23 cellular contexts compared by ENCODE assay signal in genomic region chr15:40349163-40349562, GRCh38. TPM values are rescaled to one million over a fixed set of nuclear protein-coding genes. Genes with fewer than 3 reads are reported as not detected.
DNase-seq lines count a peak whose midpoint lies in the region; ATAC-seq and TF ChIP-seq lines count a peak whose summit lies in the region.
"Had no signal": no experiment of that assay in that cellular context is flagged by ENCODE, and none has a peak within 500 bp of the region (broad histone marks: within the 10 kb centered on the region; RNA-seq: fewer than 3 reads in every experiment).

No MANE protein-coding gene starts in this region.

- no peaks in the 10 kb centered on the region for H3K79me1 ChIP-seq in IMR-90 (ENCODE audit: low read depth in 1 of 2, low read length in 2 of 2)

- DNase-seq in IMR-90 = no peak
- peak; percentile 83 for DNase-seq in colonic mucosa
- peak; percentile 73 to 79 (median 77) for DNase-seq in mucosa of descending colon
- no peak for DNase-seq in stimulated activated effector memory CD8-positive, alpha-beta T cell treated with anti-CD3 and anti-CD28 coated beads, Interleukin-12 subunit alpha, Interleukin-12 subunit beta, amount 100 ng/mL, for 72 hours (ENCODE audit: low spot score in 2 of 2)
- DNase-seq in SIG-M5 treated with dmso at 0.1 percent for 504 hours (lab: John Stamatoyannopoulos, UW; ENCODE audit: unreplicated experiment) = no peak
- DNase-seq in dermis blood vessel endothelial cell = no peak
- no peak for DNase-seq in stimulated activated CD4-positive, alpha-beta T cell treated with anti-CD3 and anti-CD28 coated beads, Interleukin-2, amount 100 ng/mL, for 48 hours
- no peak for DNase-seq in activated CD4-positive, alpha-beta T cell treated with anti-CD3 and anti-CD28 coated beads, Interleukin-2, amount 10 ng/mL, durations not matched to agents 24 days and 14 days
- DNase-seq: CD4-positive, alpha-beta memory T cell; DND-41; Karpas-422; NCI-H1417; NCI-H1694 treated with DMSO at 0.1 percent for 48 hours; NCI-H2107; NCI-H446 treated with DMSO at 0.1 percent for 48 hours; NCI-H526 treated with DMSO at 0.1 percent for 48 hours; OCI-M1; SIG-M5 had no signal

- POLR2A ChIA-PET in IMR-90 (lab: Charles Lee; ENCODE audit: unreplicated experiment) = no interaction called here

- H2BK20ac ChIP-seq in IMR-90 (ENCODE audit: low read depth, low read length) = no peak overlapping the region

- H4K20me1 ChIP-seq in IMR-90 (ENCODE audit: insufficient read depth, low read length) = no peaks in the 10 kb centered on the region

- no peak overlapping the region for H4K5ac ChIP-seq in IMR-90 (ENCODE audit: low read depth, low read length)

- no peak overlapping the region for H3K27ac ChIP-seq in IMR-90 (ENCODE audit: insufficient read depth, low read length)
- peak overlapping the region; percentile 98 for H3K27ac ChIP-seq in colonic mucosa
- H3K27ac ChIP-seq: A549 had no signal

- no peaks in the 10 kb centered on the region for H3K36me3 ChIP-seq in IMR-90 (ENCODE audit: control insufficient read depth, insufficient read depth, low read length)
- H3K36me3 ChIP-seq in colonic mucosa = no peaks in the 10 kb centered on the region
- H3K36me3 ChIP-seq in mucosa of descending colon (ENCODE audit: low read depth) = no peaks in the 10 kb centered on the region

- H3K9me3 Mint-ChIP-seq in stimulated activated effector memory CD8-positive, alpha-beta T cell treated with anti-CD3 and anti-CD28 coated beads, Interleukin-12 subunit alpha, Interleukin-12 subunit beta, amount 100 ng/mL, for 72 hours = no peaks in the 10 kb centered on the region
- H3K9me3 Mint-ChIP-seq in activated CD4-positive, alpha-beta T cell treated with anti-CD3 and anti-CD28 coated beads, Interleukin-2, amount 10 ng/mL, durations not matched to agents 24 days and 14 days = no peaks in the 10 kb centered on the region

- H3K4me3 Mint-ChIP-seq in stimulated activated effector memory CD8-positive, alpha-beta T cell treated with anti-CD3 and anti-CD28 coated beads, Interleukin-12 subunit alpha, Interleukin-12 subunit beta, amount 100 ng/mL, for 72 hours = no peak overlapping the region
- no peak overlapping the region for H3K4me3 Mint-ChIP-seq in activated CD4-positive, alpha-beta T cell treated with anti-CD3 and anti-CD28 coated beads, Interleukin-2, amount 10 ng/mL, durations not matched to agents 24 days and 14 days
- H3K4me3 Mint-ChIP-seq: CD4-positive, alpha-beta memory T cell had no signal

- no peak overlapping the region for H3K4ac ChIP-seq in IMR-90 (ENCODE audit: low read depth, low read length)

- H3K9me3 ChIP-seq in IMR-90 (ENCODE audit: control insufficient read depth, insufficient read depth, low read length) (no peaks in the 10 kb centered on the region), colonic mucosa (no peaks in the 10 kb centered on the region), mucosa of descending colon (no peaks in the 10 kb centered on the region)
- H3K9me3 ChIP-seq: A549 had no signal

- H3K56ac ChIP-seq in IMR-90 (ENCODE audit: extremely low read depth, insufficient read depth, low read length) = no peak overlapping the region

- dilution Hi-C loops in IMR-90 (cut with HindIII; ENCODE audit: low sequenced_read_pairs, unreplicated experiment) = no loop called here

- BruUV-seq in IMR-90 (replicated peaks; lab: Mats Ljungman, UMichigan) = no TSS peak

- no peak overlapping the region for H3K9ac ChIP-seq in IMR-90 (ENCODE audit: low read depth, low read length)
- H3K9ac ChIP-seq in colonic mucosa (ENCODE audit: low read depth in 2 of 2, low read length in 2 of 2) = peak overlapping the region; percentile 44 to 99

- WGBS in IMR-90 (ENCODE audit: extremely low coverage in 2 of 2, insufficient read length in 1 of 2), 2 experiments = no CpG with 5 or more reads among the region's 5 CpGs

- H3K27me3 Mint-ChIP-seq in activated CD4-positive, alpha-beta T cell treated with anti-CD3 and anti-CD28 coated beads, Interleukin-2, amount 10 ng/mL, durations not matched to agents 24 days and 14 days = peaks cover 6% of the 10 kb centered on the region
- H3K27me3 Mint-ChIP-seq: CD4-positive, alpha-beta memory T cell had no signal

- H4K91ac ChIP-seq in IMR-90 (ENCODE audit: insufficient read depth, low read depth, low read length) = no peak overlapping the region

- in situ Hi-C loops in IMR-90 (cut with MboI; ENCODE audit: low sequenced_read_pairs) = no loop called here

- H3K9me1 ChIP-seq in IMR-90 (ENCODE audit: insufficient read depth, low read length) = peaks cover under 1% of the 10 kb centered on the region; the same call in 1 of the 2 replicates

- no peaks in the 10 kb centered on the region for H3K4me1 Mint-ChIP-seq in stimulated activated effector memory CD8-positive, alpha-beta T cell treated with anti-CD3 and anti-CD28 coated beads, Interleukin-12 subunit alpha, Interleukin-12 subunit beta, amount 100 ng/mL, for 72 hours
- no peaks in the 10 kb centered on the region for H3K4me1 Mint-ChIP-seq in activated CD4-positive, alpha-beta T cell treated with anti-CD3 and anti-CD28 coated beads, Interleukin-2, amount 10 ng/mL, durations not matched to agents 24 days and 14 days

- no peak overlapping the region for H2AK9ac ChIP-seq in IMR-90 (replicated peaks; ENCODE audit: low read depth, low read length, poor library complexity)

- H3K36me3 Mint-ChIP-seq in stimulated activated effector memory CD8-positive, alpha-beta T cell treated with anti-CD3 and anti-CD28 coated beads, Interleukin-12 subunit alpha, Interleukin-12 subunit beta, amount 100 ng/mL, for 72 hours = no peaks in the 10 kb centered on the region
- H3K36me3 Mint-ChIP-seq in activated CD4-positive, alpha-beta T cell treated with anti-CD3 and anti-CD28 coated beads, Interleukin-2, amount 10 ng/mL, durations not matched to agents 24 days and 14 days (ENCODE audit: low read depth) = no peaks in the 10 kb centered on the region
- H3K36me3 Mint-ChIP-seq: CD4-positive, alpha-beta memory T cell had no signal

- H3K27me3 ChIP-seq in IMR-90 (ENCODE audit: control insufficient read depth, insufficient read depth, low read length) = peaks cover 16% of the 10 kb centered on the region
- H3K27me3 ChIP-seq in colonic mucosa = no peaks in the 10 kb centered on the region

- H2AK5ac ChIP-seq in IMR-90 (ENCODE audit: low read depth, low read length) = no peak overlapping the region

- no peak overlapping the region for H2BK15ac ChIP-seq in IMR-90 (ENCODE audit: low read depth, low read length)

- CTCF ChIA-PET in IMR-90 (lab: Yijun Ruan, JAX) = no interaction called here

- H3K23ac ChIP-seq in IMR-90 (ENCODE audit: low read depth, low read length) = no peak overlapping the region

- no peak overlapping the region for H2BK5ac ChIP-seq in IMR-90 (ENCODE audit: low read depth, low read length, poor library complexity, severe bottlenecking)

- TF ChIP-seq CTCF in IMR-90 (conservative IDR thresholded peaks at IDR 0.05; ENCODE audit: low read depth, low read length) (no peak), colonic mucosa (IDR thresholded peaks at IDR 0.05) (no peak), mucosa of descending colon (IDR thresholded peaks at IDR 0.05) (no peak)

- no peak for TF ChIP-seq POLR2A in IMR-90 (IDR thresholded peaks at IDR 0.05; ENCODE audit: low read depth, low read length)

- H3K14ac ChIP-seq in IMR-90 (replicated peaks; ENCODE audit: low read depth, low read length) = no peak overlapping the region

- H3K4me3 ChIP-seq in IMR-90 (ENCODE audit: insufficient read depth, low read depth, low read length) (no peak overlapping the region), colonic mucosa (no peak overlapping the region), mucosa of descending colon (no peak overlapping the region)
- H3K4me3 ChIP-seq: A549 had no signal

- no peak overlapping the region for H4K8ac ChIP-seq in IMR-90 (ENCODE audit: low read depth in 2 of 2, low read length in 2 of 2)

- H3K27ac Mint-ChIP-seq in stimulated activated effector memory CD8-positive, alpha-beta T cell treated with anti-CD3 and anti-CD28 coated beads, Interleukin-12 subunit alpha, Interleukin-12 subunit beta, amount 100 ng/mL, for 72 hours = peak overlapping the region; percentile 10
- H3K27ac Mint-ChIP-seq in activated CD4-positive, alpha-beta T cell treated with anti-CD3 and anti-CD28 coated beads, Interleukin-2, amount 10 ng/mL, durations not matched to agents 24 days and 14 days = no peak overlapping the region

- ATAC-seq in IMR-90 (ENCODE audit: low read depth) (no peak), mucosa of descending colon (peak; percentile 20)
- ATAC-seq in stimulated activated effector memory CD8-positive, alpha-beta T cell treated with anti-CD3 and anti-CD28 coated beads, Interleukin-12 subunit alpha, Interleukin-12 subunit beta, amount 100 ng/mL, for 72 hours = no peak
- ATAC-seq: A549 had no signal

- intact Hi-C loops in IMR-90 (cut with micrococcal nuclease) = no loop called here
- intact Hi-C loops in colonic mucosa (cut with DNase I) = no loop called here
- intact Hi-C loops in mucosa of descending colon (cut with DNase I, micrococcal nuclease) = no loop called here
- intact Hi-C loops in activated CD4-positive, alpha-beta T cell treated with anti-CD3 and anti-CD28 coated beads, Interleukin-2, amount 10 ng/mL, durations not matched to agents 24 days and 14 days (cut with micrococcal nuclease) = no loop called here

- no peak overlapping the region for H3K4me2 ChIP-seq in IMR-90 (ENCODE audit: low read depth, low read length)
- H3K4me2 ChIP-seq: A549 had no signal

- no peak overlapping the region for H3K18ac ChIP-seq in IMR-90 (ENCODE audit: low read depth, low read length)

- H2BK120ac ChIP-seq in IMR-90 (ENCODE audit: low read depth, low read length) = no peak overlapping the region

- H3K4me1 ChIP-seq in IMR-90 (ENCODE audit: control insufficient read depth, insufficient read depth, low read length) (peaks cover 6% of the 10 kb centered on the region), colonic mucosa (peaks cover 26% of the 10 kb centered on the region), mucosa of descending colon (ENCODE audit: low read depth) (peaks cover 42% of the 10 kb centered on the region)

- H2AFZ ChIP-seq in IMR-90 (replicated peaks; ENCODE audit: low read length, poor library complexity) = peak overlapping the region; percentile 14

- no peak for TF ChIP-seq RAD21 in IMR-90 (IDR thresholded peaks at IDR 0.05; ENCODE audit: low read length)

RNA-seq across cellular contexts. Expression of gene PHGR1, which starts 1.7 kb away (rescaled TPM):
- total RNA-seq in IMR-90 (2012; rRNA removed) (not detected in 2 replicates), colonic mucosa (1,000 to 10,000 TPM; 1,442 to 2,028 TPM), mucosa of descending colon (1,000 to 10,000 TPM in 2 of 3 donors, 100 to 1,000 TPM in 1; 932 to 1,439 (median 1,228) TPM), dermis blood vessel endothelial cell (not detected in 2 replicates)
- not detected in 2 replicates for polyA plus RNA-seq in IMR-90 (2012; rRNA removed)
- polyA plus RNA-seq in IMR-90 (2012; cell fraction: cytosol; rRNA removed) = not detected in 2 replicates
- polyA plus RNA-seq in IMR-90 (2012; cell fraction: nucleus; rRNA removed; ENCODE audit: low replicate concordance) = not detected in 2 replicates
- total RNA-seq in activated CD4-positive, alpha-beta T cell treated with anti-CD3 and anti-CD28 coated beads, Interleukin-2, amount 10 ng/mL, durations not matched to agents 24 days and 14 days = not detected in 2 replicates
- total RNA-seq: CD4-positive, alpha-beta memory T cell; H1; MCF 10A; RPMI7951 had no signal
- polyA plus RNA-seq: A549; BJ; CD4-positive, alpha-beta memory T cell; H1 had no signal

RNA-seq across cellular contexts. Expression of gene CCDC9B, which starts 8.4 kb away (rescaled TPM):
- total RNA-seq in IMR-90 (2012; rRNA removed) (19.7 and 30.0 TPM in 2 replicates), colonic mucosa (10 to 100 TPM; 13.1 to 28.7 TPM), mucosa of descending colon (100 to 1,000 TPM in 1 of 3 donors, 10 to 100 TPM in 2; 34.9 to 204 (median 37.2) TPM), dermis blood vessel endothelial cell (10.0 and 21.9 TPM in 2 replicates)
- polyA plus RNA-seq in IMR-90 (2012; rRNA removed) = 26.0 and 30.9 TPM in 2 replicates
- polyA plus RNA-seq in IMR-90 (2012; cell fraction: cytosol; rRNA removed) = 7.0 and 19.7 TPM in 2 replicates
- polyA plus RNA-seq in IMR-90 (2012; cell fraction: nucleus; rRNA removed; ENCODE audit: low replicate concordance) = 52.6 and 88.0 TPM in 2 replicates
- 0.21 and 0.54 TPM in 2 replicates for total RNA-seq in activated CD4-positive, alpha-beta T cell treated with anti-CD3 and anti-CD28 coated beads, Interleukin-2, amount 10 ng/mL, durations not matched to agents 24 days and 14 days

RNA-seq across cellular contexts. Expression of gene DISP2, which starts 8.9 kb away (rescaled TPM):
- total RNA-seq in IMR-90 (2012; rRNA removed) = under 0.01 and 0.36 TPM in 2 replicates
- polyA plus RNA-seq in IMR-90 (2012; rRNA removed) = 0.34 and 0.42 TPM in 2 replicates
- 0.22 and 0.55 TPM in 2 replicates for polyA plus RNA-seq in IMR-90 (2012; cell fraction: cytosol; rRNA removed)
- 0.41 and 0.76 TPM in 2 replicates for polyA plus RNA-seq in IMR-90 (2012; cell fraction: nucleus; rRNA removed; ENCODE audit: low replicate concordance)
- 10 to 100 TPM; 12.6 to 16.3 TPM for total RNA-seq in colonic mucosa
- total RNA-seq in mucosa of descending colon = 10 to 100 TPM in 2 of 3 donors, 1 to 10 TPM in 1; 5.1 to 23.4 (median 16.1) TPM
- 0.09 and 0.17 TPM in 2 replicates for total RNA-seq in dermis blood vessel endothelial cell
- total RNA-seq in activated CD4-positive, alpha-beta T cell treated with anti-CD3 and anti-CD28 coated beads, Interleukin-2, amount 10 ng/mL, durations not matched to agents 24 days and 14 days = 0.02 and 0.05 TPM in 2 replicates

RNA-seq across cellular contexts. Expression of gene INAFM2, which starts 25.7 kb away (rescaled TPM):
- total RNA-seq in IMR-90 (2012; rRNA removed) = 10.4 and 13.1 TPM in 2 replicates
- 11.7 and 14.0 TPM in 2 replicates for polyA plus RNA-seq in IMR-90 (2012; rRNA removed)
- 4.2 and 6.0 TPM in 2 replicates for polyA plus RNA-seq in IMR-90 (2012; cell fraction: cytosol; rRNA removed)
- polyA plus RNA-seq in IMR-90 (2012; cell fraction: nucleus; rRNA removed; ENCODE audit: low replicate concordance) = 6.6 and 18.3 TPM in 2 replicates
- 10 to 100 TPM; 10.8 to 28.6 TPM for total RNA-seq in colonic mucosa
- total RNA-seq in mucosa of descending colon = 100 to 1,000 TPM in 1 of 3 donors, 10 to 100 TPM in 2; 15.6 to 120 (median 21.1) TPM
- total RNA-seq in dermis blood vessel endothelial cell = 14.9 and 20.3 TPM in 2 replicates
- total RNA-seq in activated CD4-positive, alpha-beta T cell treated with anti-CD3 and anti-CD28 coated beads, Interleukin-2, amount 10 ng/mL, durations not matched to agents 24 days and 14 days = 22.8 and 23.3 TPM in 2 replicates

RNA-seq across cellular contexts. Expression of gene KNSTRN, which starts 33.4 kb away (rescaled TPM):
- total RNA-seq in IMR-90 (2012; rRNA removed) (73.5 and 73.6 TPM in 2 replicates), colonic mucosa (10 to 100 TPM; 12.2 to 51.2 TPM), mucosa of descending colon (10 to 100 TPM in 2 of 3 donors, 1 to 10 TPM in 1; 9.4 to 16.4 (median 10.5) TPM), dermis blood vessel endothelial cell (36.8 and 61.2 TPM in 2 replicates)
- 31.2 and 33.1 TPM in 2 replicates for polyA plus RNA-seq in IMR-90 (2012; rRNA removed)
- 8.8 and 11.8 TPM in 2 replicates for polyA plus RNA-seq in IMR-90 (2012; cell fraction: cytosol; rRNA removed)
- polyA plus RNA-seq in IMR-90 (2012; cell fraction: nucleus; rRNA removed; ENCODE audit: low replicate concordance) = 4.1 and 22.6 TPM in 2 replicates
- total RNA-seq in activated CD4-positive, alpha-beta T cell treated with anti-CD3 and anti-CD28 coated beads, Interleukin-2, amount 10 ng/mL, durations not matched to agents 24 days and 14 days = 50.4 and 52.9 TPM in 2 replicates

Comparison
In these comparisons a context has a peak if more than half of its experiments do, and no peak if none do; other contexts are left out.
1. DNase-seq: peak in colonic mucosa (single experiment) and mucosa of descending colon (3 of 3); none in IMR-90 (single experiment), stimulated activated effector memory CD8-positive, alpha-beta T cell treated with anti-CD3 and anti-CD28 coated beads, Interleukin-12 subunit alpha, Interleukin-12 subunit beta, amount 100 ng/mL, for 72 hours (0 of 2), SIG-M5 treated with dmso at 0.1 percent for 504 hours (single experiment), dermis blood vessel endothelial cell (single experiment), stimulated activated CD4-positive, alpha-beta T cell treated with anti-CD3 and anti-CD28 coated beads, Interleukin-2, amount 100 ng/mL, for 48 hours (0 of 2) and activated CD4-positive, alpha-beta T cell treated with anti-CD3 and anti-CD28 coated beads, Interleukin-2, amount 10 ng/mL, durations not matched to agents 24 days and 14 days (single experiment).
2. RNA of gene PHGR1, which starts 1.7 kb away (total RNA-seq): 1,442 to 2,028 TPM in colonic mucosa and 932 to 1,439 TPM in mucosa of descending colon; not detected in IMR-90, not detected in dermis blood vessel endothelial cell and not detected in activated CD4-positive, alpha-beta T cell treated with anti-CD3 and anti-CD28 coated beads, Interleukin-2, amount 10 ng/mL, durations not matched to agents 24 days and 14 days; every median in the first group is over 100 times any median in the second.